In genomic region chr22:39144101-39144815, GRCh38 we compare ENCODE assay signal across 8 cellular contexts. TPM values are rescaled to one million over a fixed set of nuclear protein-coding genes. Genes with fewer than 3 reads are reported as not detected.
DNase-seq lines count a peak whose midpoint lies in the region; ATAC-seq and TF ChIP-seq lines count a peak whose summit lies in the region.

No MANE protein-coding gene starts in this region.

- no peaks in the 10 kb centered on the region for H3K9me3 Mint-ChIP-seq in neural progenitor cell

- no peaks in the 10 kb centered on the region for H3K27me3 ChIP-seq in heart left ventricle
- H3K27me3 ChIP-seq in esophagus (ENCODE audit: control insufficient read depth in 1 of 2, insufficient read depth in 2 of 2, low read length in 2 of 2): no peaks in the 10 kb centered on the region
- H3K27me3 ChIP-seq in neural progenitor cell: peaks cover 18% of the 10 kb centered on the region
- H3K27me3 ChIP-seq in vagina: no peaks in the 10 kb centered on the region

- no peak for TF ChIP-seq CTCF in heart left ventricle (IDR thresholded peaks at IDR 0.05)
- TF ChIP-seq CTCF in neural progenitor cell (IDR thresholded peaks at IDR 0.05): no peak
- no peak for TF ChIP-seq CTCF in vagina (IDR thresholded peaks at IDR 0.05)

- H3K27ac ChIP-seq in heart left ventricle: peak overlapping the region; percentile 17 to 99 (median 94)
- H3K27ac ChIP-seq in esophagus (ENCODE audit: low read depth in 2 of 2, low read length in 1 of 2): peak overlapping the region; percentile 11 to 66
- H3K27ac ChIP-seq in neural progenitor cell: no peak overlapping the region
- peak overlapping the region; percentile 99 for H3K27ac ChIP-seq in vagina

- intact Hi-C loops in heart left ventricle (cut with DNase I) (no loop called here), left ventricle myocardium superior (cut with micrococcal nuclease) (no loop called here), vagina (cut with DNase I) (no loop called here)

- H2AFZ ChIP-seq in neural progenitor cell (replicated peaks): no peak overlapping the region

- ATAC-seq in heart left ventricle: peak in 3 of 4 donors; percentile 3 to 49 (median 4)
- ATAC-seq in left ventricle myocardium superior: no peak

- H3K9ac ChIP-seq in neural progenitor cell: no peak overlapping the region

- peak overlapping the region; percentile 85 for H3K4me3 Mint-ChIP-seq in neural progenitor cell

- H3K36me3 ChIP-seq in heart left ventricle (peaks cover 0 to 30% (median 7%) of the 10 kb centered on the region in 9 donors), esophagus (ENCODE audit: control insufficient read depth in 2 of 2, insufficient read depth in 2 of 2, low read length in 1 of 2) (peaks cover 0 to 6% of the 10 kb centered on the region in 2 donors), neural progenitor cell (no peaks in the 10 kb centered on the region), vagina (no peaks in the 10 kb centered on the region)

- H3K4me2 ChIP-seq in neural progenitor cell: peak overlapping the region; percentile 91

- no peak overlapping the region for H3K27ac Mint-ChIP-seq in neural progenitor cell

- H3K4me1 Mint-ChIP-seq in neural progenitor cell: peaks cover 23% of the 10 kb centered on the region

- TF ChIP-seq POLR2A in heart left ventricle (IDR thresholded peaks at IDR 0.05) (no peak), vagina (IDR thresholded peaks at IDR 0.05) (no peak)

- peaks cover 3% of the 10 kb centered on the region for H4K20me1 ChIP-seq in neural progenitor cell (ENCODE audit: low read depth)

- peaks cover 10% of the 10 kb centered on the region for H3K27me3 Mint-ChIP-seq in neural progenitor cell (ENCODE audit: insufficient read depth, low read depth)

- 15 to 31% (median 28%) methylated on average over 21 to 22 of the region's 22 CpGs for WGBS in heart left ventricle, 4 donors
- 6 to 10% methylated on average over 22 of the region's 22 CpGs for WGBS in esophagus, 2 donors

- H3K4me1 ChIP-seq in heart left ventricle: peaks cover 0 to 74% (median 40%) of the 10 kb centered on the region in 12 donors
- peaks cover 9 to 10% of the 10 kb centered on the region in 2 donors for H3K4me1 ChIP-seq in esophagus (ENCODE audit: control insufficient read depth in 2 of 2, insufficient read depth in 2 of 2, low read length in 1 of 2)
- H3K4me1 ChIP-seq in neural progenitor cell: peaks cover 6% of the 10 kb centered on the region
- H3K4me1 ChIP-seq in vagina: peaks cover 49% of the 10 kb centered on the region

- H3K79me2 ChIP-seq in neural progenitor cell (ENCODE audit: low read depth): no peaks in the 10 kb centered on the region

- H3F3A ChIP-seq in neural progenitor cell (ENCODE audit: low read depth): peaks cover 31% of the 10 kb centered on the region

- DNase-seq in heart left ventricle: peak in 2 of 5 donors; percentile 40 to 52
- DNase-seq in left ventricle myocardium superior: no peak
- no peak for DNase-seq in Jurkat, Clone E6-1 (ENCODE audit: low read depth, low spot score)
- DNase-seq in activated T-cell treated with anti-CD3 and anti-CD28 coated beads for 24 hours (ENCODE audit: low read depth): peak; percentile 46
- peak; percentile 36 for DNase-seq in neural progenitor cell (ENCODE audit: low spot score)
- peak; percentile 87 to 93 for DNase-seq in vagina (ENCODE audit: extremely low spot score in 2 of 2)
- no peak for DNase-seq in NCI-H510A treated with DMSO at 0.1 percent for 48 hours (lab: John Stamatoyannopoulos, UW)

- no peaks in the 10 kb centered on the region for H3K36me3 Mint-ChIP-seq in neural progenitor cell

- H3K4me3 ChIP-seq in heart left ventricle: peak overlapping the region; percentile 86 to 99 (median 94)
- H3K4me3 ChIP-seq in Jurkat, Clone E6-1 (ENCODE audit: low read length): peak overlapping the region; percentile 79
- peak overlapping the region; percentile 76 to 90 for H3K4me3 ChIP-seq in esophagus (ENCODE audit: low read depth in 1 of 2, low read length in 2 of 2)
- H3K4me3 ChIP-seq in neural progenitor cell: peak overlapping the region; percentile 96
- peak overlapping the region; percentile 70 to 73 for H3K4me3 ChIP-seq in vagina

- no peaks in the 10 kb centered on the region for H3K9me3 ChIP-seq in heart left ventricle
- H3K9me3 ChIP-seq in esophagus (ENCODE audit: control insufficient read depth in 2 of 2, insufficient read depth in 1 of 2, low read depth in 1 of 2, low read length in 1 of 2): no peaks in the 10 kb centered on the region
- H3K9me3 ChIP-seq in neural progenitor cell (ENCODE audit: low read depth): no peaks in the 10 kb centered on the region
- H3K9me3 ChIP-seq in vagina: no peaks in the 10 kb centered on the region

RNA-seq across cellular contexts. Expression of gene CBX7, which starts 8.2 kb away (rescaled TPM):
- total RNA-seq in heart left ventricle (100 to 1,000 TPM in 1 of 9 donors, 10 to 100 TPM in 8; 48.3 to 187 (median 75.0) TPM), left ventricle myocardium superior (79.2 TPM), neural progenitor cell (ENCODE audit: low replicate concordance) (0.71 and 7.7 TPM in 2 replicates), vagina (98.0 TPM)
- polyA plus RNA-seq in heart left ventricle (10 to 100 TPM; 50.1 to 60.4 TPM), esophagus (10 to 100 TPM; 12.2 to 19.1 TPM)
- polyA plus RNA-seq in Jurkat, Clone E6-1 (2012; ENCODE audit: insufficient read depth, insufficient read length): 5.1 TPM

RNA-seq across cellular contexts. Expression of gene APOBEC3H, which starts 47.2 kb away (rescaled TPM):
- total RNA-seq in heart left ventricle (1 to 10 TPM in 1 of 9 donors, under 1 TPM in 3, not detected in 5; 0.21 to 1.7 (median 0.61) TPM), left ventricle myocardium superior (0.40 TPM), neural progenitor cell (ENCODE audit: low replicate concordance) (0.87 and 1.4 TPM in 2 replicates), vagina (not detected)
- polyA plus RNA-seq in heart left ventricle (under 1 TPM in 1 of 2 donors, not detected in 1; 0.46 TPM), esophagus (under 1 TPM; 0.20 to 0.51 TPM)
- not detected for polyA plus RNA-seq in Jurkat, Clone E6-1 (2012; ENCODE audit: insufficient read depth, insufficient read length)

Comparison
In these comparisons a context has a peak if more than half of its experiments do, and no peak if none do; other contexts are left out.
1. DNase-seq: peak in activated T-cell treated with anti-CD3 and anti-CD28 coated beads for 24 hours (single experiment), neural progenitor cell (single experiment) and vagina (2 of 2); none in left ventricle myocardium superior (single experiment), Jurkat, Clone E6-1 (single experiment) and NCI-H510A treated with DMSO at 0.1 percent for 48 hours (single experiment).
2. Peak in every context shown above with its lines, with median percentiles within 50 percentile points of each other: H3K4me3 ChIP-seq.